10 cellular contexts compared by ENCODE assay signal in genomic region chr14:68607081-68607851, GRCh38.
DNase-seq lines count a peak whose midpoint lies in the region; ATAC-seq, FAIRE-seq and TF ChIP-seq lines count a peak whose summit lies in the region.
"Had no signal": no experiment of that assay in that cellular context is flagged by ENCODE, and none has a peak within 500 bp of the region (broad histone marks: within the 10 kb centered on the region; RNA-seq: fewer than 3 reads in every experiment).

No MANE protein-coding gene starts in this region.

- WGBS in A549 (ENCODE audit: missing lambda C conversion rate) = 75% methylated on average over 16 of the region's 16 CpGs
- WGBS in esophagus, 2 donors = 46 to 53% methylated on average over 16 of the region's 16 CpGs

- TF ChIP-seq POLR2A in A549 (IDR thresholded peaks at IDR 0.05; ENCODE audit: low read length) = no peak
- no peak for TF ChIP-seq POLR2A in GM18505 (IDR thresholded peaks at IDR 0.05; ENCODE audit: borderline replicate concordance, extremely low read depth, insufficient read depth, insufficient read length)

- H3K36me3 Mint-ChIP-seq in neural crest cell (ENCODE audit: low read depth) = peaks cover 8% of the 10 kb centered on the region

- H3K27ac Mint-ChIP-seq in neural crest cell (ENCODE audit: unreplicated experiment) = peak overlapping the region; percentile 97

- peak overlapping the region; percentile 50 for H3K4me3 Mint-ChIP-seq in neural crest cell

- TF ChIP-seq RAD21 in A549 (conservative IDR thresholded peaks at IDR 0.05 in 1 of 2, IDR thresholded peaks at IDR 0.05 in 1 of 2) = no peak

- peaks cover 20% of the 10 kb centered on the region for H3K4me1 Mint-ChIP-seq in neural crest cell

- CTCF ChIA-PET in A549 (lab: Yijun Ruan, JAX) = no interaction called here

- no peaks in the 10 kb centered on the region for H3K36me3 ChIP-seq in esophagus (ENCODE audit: control insufficient read depth in 2 of 2, insufficient read depth in 2 of 2, low read length in 1 of 2)
- H3K36me3 ChIP-seq: WERI-Rb-1 had no signal

- H3K9me3 ChIP-seq in A549 (peaks cover 24% of the 10 kb centered on the region), esophagus (ENCODE audit: control insufficient read depth in 2 of 2, insufficient read depth in 1 of 2, low read depth in 1 of 2, low read length in 1 of 2) (no peaks in the 10 kb centered on the region)

- TF ChIP-seq EP300 in A549 (IDR thresholded peaks at IDR 0.05) = no peak

- DNase-seq in A549 (ENCODE audit: low read depth in 1 of 2, low spot score in 1 of 2) (no peak), NCI-H510A treated with DMSO at 0.1 percent for 48 hours (lab: John Stamatoyannopoulos, UW) (peak; percentile 67), neural crest cell (ENCODE audit: low read depth, low spot score) (no peak), T1000 (lab: John Stamatoyannopoulos, UW) (no peak)
- DNase-seq: Calu3, WERI-Rb-1 had no signal

- no peak for TF ChIP-seq CTCF in A549 (IDR thresholded peaks at IDR 0.05)
- TF ChIP-seq CTCF in neural crest cell (conservative IDR thresholded peaks at IDR 0.05) = no peak

- no peaks in the 10 kb centered on the region for H3K27me3 ChIP-seq in esophagus (ENCODE audit: control insufficient read depth in 1 of 2, insufficient read depth in 2 of 2, low read length in 2 of 2)

- H3K4me3 ChIP-seq in A549 (no peak overlapping the region), esophagus (ENCODE audit: low read depth in 1 of 2, low read length in 2 of 2) (no peak overlapping the region)

- peaks cover 13% of the 10 kb centered on the region for H3K4me1 ChIP-seq in A549
- peaks cover 3% of the 10 kb centered on the region in 2 donors for H3K4me1 ChIP-seq in esophagus (ENCODE audit: control insufficient read depth in 2 of 2, insufficient read depth in 2 of 2, low read length in 1 of 2)

- H3K9me3 Mint-ChIP-seq in neural crest cell = no peaks in the 10 kb centered on the region

- H3K4me2 ChIP-seq in A549 = no peak overlapping the region

- FAIRE-seq in A549 (lab: Jason Lieb, UNC) = no peak

- POLR2A ChIA-PET in A549 (lab: Yijun Ruan, JAX) = no interaction called here

- H3K27me3 Mint-ChIP-seq in neural crest cell (ENCODE audit: low read depth) = no peaks in the 10 kb centered on the region

- H3K27ac ChIP-seq in A549 (peak overlapping the region; percentile 55 to 78), esophagus (ENCODE audit: low read depth in 2 of 2, low read length in 1 of 2) (peak overlapping the region; percentile 67 to 78)
- H3K27ac ChIP-seq: WERI-Rb-1 had no signal

- ATAC-seq in A549 (peak in 1 of 2 experiments; percentile 32; a peak in 3 of 6 replicates), GM18505 (IDR thresholded peaks at IDR 0.05; ENCODE audit: unreplicated experiment) (no peak), HG02870 (IDR thresholded peaks at IDR 0.05; ENCODE audit: unreplicated experiment) (no peak), HG02642 (IDR thresholded peaks at IDR 0.05; ENCODE audit: poor library complexity, unreplicated experiment) (no peak)

TF ChIP-seq in A549, 52 proteins besides CTCF, POLR2A, EP300 and RAD21:
- TF ChIP-seq, protein P1, sequence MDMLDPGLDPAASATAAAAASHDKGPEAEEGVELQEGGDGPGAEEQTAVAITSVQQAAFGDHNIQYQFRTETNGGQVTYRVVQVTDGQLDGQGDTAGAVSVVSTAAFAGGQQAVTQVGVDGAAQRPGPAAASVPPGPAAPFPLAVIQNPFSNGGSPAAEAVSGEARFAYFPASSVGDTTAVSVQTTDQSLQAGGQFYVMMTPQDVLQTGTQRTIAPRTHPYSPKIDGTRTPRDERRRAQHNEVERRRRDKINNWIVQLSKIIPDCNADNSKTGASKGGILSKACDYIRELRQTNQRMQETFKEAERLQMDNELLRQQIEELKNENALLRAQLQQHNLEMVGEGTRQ (IDR thresholded peaks at IDR 0.05) = no peak
- no peak for TF ChIP-seq ZFP36 (IDR thresholded peaks at IDR 0.05; ENCODE audit: borderline replicate concordance, partially characterized antibody)
- TF ChIP-seq ATOH8 (CRISPR knock-in tag; IDR thresholded peaks at IDR 0.05; ENCODE audit: low read depth) = no peak
- TF ChIP-seq, protein P2, sequence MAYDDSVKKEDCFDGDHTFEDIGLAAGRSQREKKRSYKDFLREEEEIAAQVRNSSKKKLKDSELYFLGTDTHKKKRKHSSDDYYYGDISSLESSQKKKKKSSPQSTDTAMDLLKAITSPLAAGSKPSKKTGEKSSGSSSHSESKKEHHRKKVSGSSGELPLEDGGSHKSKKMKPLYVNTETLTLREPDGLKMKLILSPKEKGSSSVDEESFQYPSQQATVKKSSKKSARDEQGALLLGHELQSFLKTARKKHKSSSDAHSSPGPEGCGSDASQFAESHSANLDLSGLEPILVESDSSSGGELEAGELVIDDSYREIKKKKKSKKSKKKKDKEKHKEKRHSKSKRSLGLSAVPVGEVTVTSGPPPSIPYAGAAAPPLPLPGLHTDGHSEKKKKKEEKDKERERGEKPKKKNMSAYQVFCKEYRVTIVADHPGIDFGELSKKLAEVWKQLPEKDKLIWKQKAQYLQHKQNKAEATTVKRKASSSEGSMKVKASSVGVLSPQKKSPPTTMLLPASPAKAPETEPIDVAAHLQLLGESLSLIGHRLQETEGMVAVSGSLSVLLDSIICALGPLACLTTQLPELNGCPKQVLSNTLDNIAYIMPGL (CRISPR knock-in tag; IDR thresholded peaks at IDR 0.05; ENCODE audit: borderline replicate concordance) = no peak
